Comparison of ENCODE assay signal across 8 cellular contexts in genomic region chr10:116796910-116797513, GRCh38. TPM values are rescaled to one million over a fixed set of nuclear protein-coding genes. Genes with fewer than 3 reads are reported as not detected.
DNase-seq lines count a peak whose midpoint lies in the region; ATAC-seq and TF ChIP-seq lines count a peak whose summit lies in the region.

No MANE protein-coding gene starts in this region.

- H3K27ac Mint-ChIP-seq in memory B cell: no peak overlapping the region

- peak; percentile 89 to 100 (median 97) for TF ChIP-seq CTCF in dorsolateral prefrontal cortex (IDR thresholded peaks at IDR 0.05 in 54 of 56, conservative IDR thresholded peaks at IDR 0.05 in 2 of 56; ENCODE audit: low read depth in 1 of 56, partially characterized antibody in 56 of 56)

- H3K27ac ChIP-seq in dorsolateral prefrontal cortex: no peak overlapping the region

- no peak overlapping the region for H3K4me3 ChIP-seq in dorsolateral prefrontal cortex

- H3K36me3 Mint-ChIP-seq in memory B cell: no peaks in the 10 kb centered on the region

- peaks cover 16% of the 10 kb centered on the region for H3K27me3 Mint-ChIP-seq in memory B cell

- no peaks in the 10 kb centered on the region for H3K4me1 Mint-ChIP-seq in memory B cell

- intact Hi-C loops in dorsolateral prefrontal cortex (cut with DNase I): loop anchor here in 1 of 2 donors (1.0 kb wide), 1 partner anchor 378 kb away; no protein-coding TSS in a partner anchor

- H3K9me3 Mint-ChIP-seq in memory B cell: no peaks in the 10 kb centered on the region

- ATAC-seq in GM18909 (IDR thresholded peaks at IDR 0.05; ENCODE audit: poor library complexity, unreplicated experiment) (peak; percentile 89), HG03342 (IDR thresholded peaks at IDR 0.05; ENCODE audit: unreplicated experiment) (peak; percentile 83), memory B cell (ENCODE audit: low read depth) (peak; percentile 68)

- DNase-seq in AML-193 (lab: John Stamatoyannopoulos, UW) (peak; percentile 37 to 39), NCI-H526 (lab: John Stamatoyannopoulos, UW) (peak; percentile 12 to 82), dorsolateral prefrontal cortex (peak; percentile 70 to 84 (median 80)), memory B cell (ENCODE audit: low spot score in 2 of 2) (peak; percentile 62 to 73)
- DNase-seq in activated CD4-positive, alpha-beta T cell treated with anti-CD3 and anti-CD28 coated beads, Interleukin-2, amount 50 U/mL, for 24 hours (ENCODE audit: low read depth in 1 of 2, low spot score in 1 of 2): peak; percentile 37 to 64
- peak; percentile 46 to 54 for DNase-seq in stimulated activated CD8-positive, alpha-beta memory T cell treated with anti-CD3 and anti-CD28 coated beads, Interleukin-2, amount 100 ng/mL, for 48 hours (ENCODE audit: low read depth in 2 of 2)

- peaks cover 0 to 4% (median 0%) of the 10 kb centered on the region in 45 donors for H3K27me3 ChIP-seq in dorsolateral prefrontal cortex

- H3K4me3 Mint-ChIP-seq in memory B cell: no peak overlapping the region

RNA-seq across cellular contexts. Expression of gene ENO4, which starts 52.3 kb away (rescaled TPM):
- 1 to 10 TPM in 109 of 120 experiments, under 1 TPM in 10, not detected in 1; 0.31 to 5.4 (median 2.0) TPM for total RNA-seq in dorsolateral prefrontal cortex

RNA-seq across cellular contexts. Expression of gene HSPA12A, which starts 54.6 kb away (rescaled TPM):
- 100 to 1,000 TPM in 118 of 120 experiments, 10 to 100 TPM in 2; 81.7 to 241 (median 174) TPM for total RNA-seq in dorsolateral prefrontal cortex
